In genomic region chr5:14830210-14831005, GRCh38 we compare ENCODE assay signal across 1 cellular context.
TF ChIP-seq lines count a peak whose summit lies in the region.

No MANE protein-coding gene starts in this region.

TF ChIP-seq in H1, 55 proteins besides CTCF, POLR2A, EP300 and RAD21 (continued from another document):
- TF ChIP-seq CHD7 (IDR thresholded peaks at IDR 0.05; ENCODE audit: insufficient replicate concordance, low read length) (no peak), KDM1A (IDR thresholded peaks at IDR 0.05; ENCODE audit: borderline replicate concordance, low read length) (no peak), NRF1 (IDR thresholded peaks at IDR 0.05; ENCODE audit: low read depth, low read length) (no peak), TAF7 (optimal IDR thresholded peaks at IDR 0.05; ENCODE audit: borderline replicate concordance, low read depth, low read length) (no peak), RNF2 (IDR thresholded peaks at IDR 0.05; ENCODE audit: borderline replicate concordance, low read depth, low read length, missing control alignments, poor library complexity, severe bottlenecking) (no peak), SP2 (IDR thresholded peaks at IDR 0.05; ENCODE audit: low read length) (no peak), ATF3 (IDR thresholded peaks at IDR 0.05; ENCODE audit: insufficient read depth, low read depth, low read length) (no peak), MAX (IDR thresholded peaks at IDR 0.05) (no peak), SRF (IDR thresholded peaks at IDR 0.05; ENCODE audit: low read depth, low read length) (no peak), CREB1 (IDR thresholded peaks at IDR 0.05) (no peak)
